In genomic region chr17:82238562-82239201, GRCh38 we compare ENCODE assay signal across 8 cellular contexts. TPM values are rescaled to one million over a fixed set of nuclear protein-coding genes. Genes with fewer than 3 reads are reported as not detected.
DNase-seq lines count a peak whose midpoint lies in the region; ATAC-seq and TF ChIP-seq lines count a peak whose summit lies in the region.

No MANE protein-coding gene starts in this region.

- H3K4me2 ChIP-seq in GM23338: no peak overlapping the region

- H3K27ac ChIP-seq in coronary artery: peak overlapping the region; percentile 41 to 86
- no peak overlapping the region for H3K27ac ChIP-seq in GM23338 (ENCODE audit: low read depth)

- H3K4me1 Mint-ChIP-seq in activated CD4-positive, alpha-beta T cell treated with anti-CD3 and anti-CD28 coated beads, Interleukin-2, amount 10 ng/mL, durations not matched to agents 24 days and 14 days: peaks cover 29% of the 10 kb centered on the region
- peaks cover 55% of the 10 kb centered on the region for H3K4me1 Mint-ChIP-seq in stimulated activated naive CD8-positive, alpha-beta T cell treated with anti-CD3 and anti-CD28 coated beads, Interleukin-15, Interleukin-2, amounts not matched to agents 100 ng/mL and 50 ng/mL, for 24 hours (ENCODE audit: low read depth)
- H3K4me1 Mint-ChIP-seq in GM23338: peaks cover 12% of the 10 kb centered on the region; the same call in 2 of the 3 replicates

- H3F3A ChIP-seq in GM23338 (replicated peaks; ENCODE audit: low read depth): peaks cover 5% of the 10 kb centered on the region; the same call in 1 of the 2 replicates

- H3K36me3 ChIP-seq in BJ (ENCODE audit: control insufficient read depth, insufficient read depth, low read length): peaks cover 60% of the 10 kb centered on the region
- peaks cover 6% of the 10 kb centered on the region for H3K36me3 ChIP-seq in mucosa of stomach (ENCODE audit: control insufficient read depth, insufficient read depth, low read length)
- H3K36me3 ChIP-seq in GM23338 (ENCODE audit: insufficient read depth): peaks cover 5% of the 10 kb centered on the region; the same call in 1 of the 2 replicates

- no peak overlapping the region for H2AFZ ChIP-seq in GM23338

- H3K27me3 ChIP-seq in BJ (ENCODE audit: control insufficient read depth, insufficient read depth, low read length): no peaks in the 10 kb centered on the region
- H3K27me3 ChIP-seq in mucosa of stomach (ENCODE audit: control insufficient read depth, insufficient read depth, low read length): no peaks in the 10 kb centered on the region
- H3K27me3 ChIP-seq in GM23338 (ENCODE audit: insufficient read depth): no peaks in the 10 kb centered on the region

- H3K79me2 ChIP-seq in GM23338 (replicated peaks; ENCODE audit: insufficient read depth): peaks cover 6% of the 10 kb centered on the region; the same call in 1 of the 2 replicates

- ATAC-seq in HG03439 (IDR thresholded peaks at IDR 0.05; ENCODE audit: unreplicated experiment) (no peak), GM23338 (no peak)

- H3K9me3 Mint-ChIP-seq in activated CD4-positive, alpha-beta T cell treated with anti-CD3 and anti-CD28 coated beads, Interleukin-2, amount 10 ng/mL, durations not matched to agents 24 days and 14 days: no peaks in the 10 kb centered on the region
- no peaks in the 10 kb centered on the region for H3K9me3 Mint-ChIP-seq in stimulated activated naive CD8-positive, alpha-beta T cell treated with anti-CD3 and anti-CD28 coated beads, Interleukin-15, Interleukin-2, amounts not matched to agents 100 ng/mL and 50 ng/mL, for 24 hours
- no peaks in the 10 kb centered on the region for H3K9me3 Mint-ChIP-seq in GM23338

- H3K9ac ChIP-seq in mucosa of stomach (ENCODE audit: low read length): peak overlapping the region; percentile 47

- in situ Hi-C loops in KBM-7 (cut with MboI; ENCODE audit: low pct_unique_long_range_greater_than_20kb, low sequenced_read_pairs): no loop called here

- peak overlapping the region; percentile 86 for H3K27ac Mint-ChIP-seq in activated CD4-positive, alpha-beta T cell treated with anti-CD3 and anti-CD28 coated beads, Interleukin-2, amount 10 ng/mL, durations not matched to agents 24 days and 14 days
- peak overlapping the region; percentile 74 for H3K27ac Mint-ChIP-seq in stimulated activated naive CD8-positive, alpha-beta T cell treated with anti-CD3 and anti-CD28 coated beads, Interleukin-15, Interleukin-2, amounts not matched to agents 100 ng/mL and 50 ng/mL, for 24 hours
- H3K27ac Mint-ChIP-seq in GM23338: no peak overlapping the region

- H3K9me2 ChIP-seq in GM23338 (ENCODE audit: insufficient read depth): no peaks in the 10 kb centered on the region

- no peaks in the 10 kb centered on the region for H3K9me3 ChIP-seq in mucosa of stomach (ENCODE audit: control insufficient read depth, low read length)

- H3K4me3 Mint-ChIP-seq in activated CD4-positive, alpha-beta T cell treated with anti-CD3 and anti-CD28 coated beads, Interleukin-2, amount 10 ng/mL, durations not matched to agents 24 days and 14 days: peak overlapping the region; percentile 76
- H3K4me3 Mint-ChIP-seq in stimulated activated naive CD8-positive, alpha-beta T cell treated with anti-CD3 and anti-CD28 coated beads, Interleukin-15, Interleukin-2, amounts not matched to agents 100 ng/mL and 50 ng/mL, for 24 hours: peak overlapping the region; percentile 69
- no peak overlapping the region for H3K4me3 Mint-ChIP-seq in GM23338

- H4K20me1 ChIP-seq in GM23338 (replicated peaks; ENCODE audit: insufficient read depth): peaks cover 11% of the 10 kb centered on the region

- POLR2A ChIA-PET in BJ (lab: Charles Lee): no interaction called here

- H3K4me1 ChIP-seq in mucosa of stomach (ENCODE audit: control insufficient read depth, insufficient read depth, low read length): peaks cover 86% of the 10 kb centered on the region
- H3K4me1 ChIP-seq in GM23338 (ENCODE audit: insufficient read depth): no peaks in the 10 kb centered on the region; the same call in 1 of the 2 replicates

- TF ChIP-seq CTCF in BJ (IDR thresholded peaks at IDR 0.05; ENCODE audit: insufficient read depth, low read depth, low read length) (no peak), coronary artery (IDR thresholded peaks at IDR 0.05) (no peak), GM23338 (conservative IDR thresholded peaks at IDR 0.05; ENCODE audit: low read depth in 2 of 2) (no peak)

- H3K27me3 Mint-ChIP-seq in activated CD4-positive, alpha-beta T cell treated with anti-CD3 and anti-CD28 coated beads, Interleukin-2, amount 10 ng/mL, durations not matched to agents 24 days and 14 days: no peaks in the 10 kb centered on the region
- H3K27me3 Mint-ChIP-seq in stimulated activated naive CD8-positive, alpha-beta T cell treated with anti-CD3 and anti-CD28 coated beads, Interleukin-15, Interleukin-2, amounts not matched to agents 100 ng/mL and 50 ng/mL, for 24 hours: no peaks in the 10 kb centered on the region
- H3K27me3 Mint-ChIP-seq in GM23338 (ENCODE audit: insufficient read depth, low read depth, poor library complexity): peaks cover 14% of the 10 kb centered on the region

- H3K36me3 Mint-ChIP-seq in activated CD4-positive, alpha-beta T cell treated with anti-CD3 and anti-CD28 coated beads, Interleukin-2, amount 10 ng/mL, durations not matched to agents 24 days and 14 days (ENCODE audit: low read depth): peaks cover 33% of the 10 kb centered on the region
- peaks cover 10% of the 10 kb centered on the region for H3K36me3 Mint-ChIP-seq in stimulated activated naive CD8-positive, alpha-beta T cell treated with anti-CD3 and anti-CD28 coated beads, Interleukin-15, Interleukin-2, amounts not matched to agents 100 ng/mL and 50 ng/mL, for 24 hours (ENCODE audit: low read depth)
- H3K36me3 Mint-ChIP-seq in GM23338 (ENCODE audit: low read depth): peaks cover 13% of the 10 kb centered on the region

- DNase-seq in BJ (ENCODE audit: low read depth) (peak; percentile 72), KBM-7 (peak; percentile 60), coronary artery (ENCODE audit: low spot score) (peak; percentile 77), GM23338 (ENCODE audit: low spot score) (no peak)
- peak; percentile 93 for DNase-seq in activated CD4-positive, alpha-beta T cell treated with anti-CD3 and anti-CD28 coated beads, Interleukin-2, amount 10 ng/mL, durations not matched to agents 24 days and 14 days

- CTCF ChIA-PET in BJ (lab: Yijun Ruan, JAX): interaction anchor here (1.8 to 7.5 kb wide), 2 partner anchors 34 to 208 kb away, joined by 7 to 52 read pairs; no protein-coding TSS in a partner anchor

- H3K4me3 ChIP-seq in BJ (ENCODE audit: low read depth, low read length) (no peak overlapping the region), coronary artery (peak overlapping the region; percentile 38), mucosa of stomach (ENCODE audit: low read length) (peak overlapping the region; percentile 33), GM23338 (no peak overlapping the region)

- intact Hi-C loops in activated CD4-positive, alpha-beta T cell treated with anti-CD3 and anti-CD28 coated beads, Interleukin-2, amount 10 ng/mL, durations not matched to agents 24 days and 14 days (cut with micrococcal nuclease): loop anchor here (5.0 to 10.0 kb wide), 3 partner anchors 34 to 216 kb away; partner anchors contain the start of genes CSNK1D, CYBC1, HEXD and NARF

TF ChIP-seq in GM23338, 12 proteins besides CTCF, POLR2A, EP300 and RAD21 (continues in another document):
- TF ChIP-seq CREB1 (CRISPR knock-in tag; IDR thresholded peaks at IDR 0.05; ENCODE audit: low read depth): no peak
- TF ChIP-seq ETS1 (IDR thresholded peaks at IDR 0.05): no peak
- TF ChIP-seq POLR2AphosphoS5 (IDR thresholded peaks at IDR 0.05; ENCODE audit: low read depth): no peak
- TF ChIP-seq EZH2 (IDR thresholded peaks at IDR 0.05; ENCODE audit: low read depth, unreplicated experiment): no peak
- no peak for TF ChIP-seq JUNB (IDR thresholded peaks at IDR 0.05; ENCODE audit: unreplicated experiment)
- TF ChIP-seq EZH2phosphoT487 (IDR thresholded peaks at IDR 0.05; ENCODE audit: unreplicated experiment): no peak
- no peak for TF ChIP-seq STAT1 (IDR thresholded peaks at IDR 0.05; ENCODE audit: unreplicated experiment)

RNA-seq across cellular contexts. Expression of gene SLC16A3, which starts 9.8 kb away (rescaled TPM):
- polyA plus RNA-seq in BJ (2011; rRNA removed) (152 and 338 TPM in 2 replicates), GM23338 (2016; fragmentation: Nextera tagmentation; extraction: Ambion mirVana) (2.9 and 3.5 TPM in 2 replicates)
- polyA minus RNA-seq in BJ (2011; rRNA and poly(A)+ RNA removed): 101 and 154 TPM in 2 replicates
- total RNA-seq in activated CD4-positive, alpha-beta T cell treated with anti-CD3 and anti-CD28 coated beads, Interleukin-2, amount 10 ng/mL, durations not matched to agents 24 days and 14 days: 162 and 171 TPM in 2 replicates
- total RNA-seq in GM23338 (2014; rRNA removed; shearing (Covaris generic)): 10.6 and 14.4 TPM in 2 replicates

RNA-seq across cellular contexts. Expression of gene CCDC57, which starts 26.0 kb away (rescaled TPM):
- polyA plus RNA-seq in BJ (2011; rRNA removed): 11.6 and 15.4 TPM in 2 replicates
- 7.9 and 11.7 TPM in 2 replicates for polyA minus RNA-seq in BJ (2011; rRNA and poly(A)+ RNA removed)
- 56.0 and 58.4 TPM in 2 replicates for total RNA-seq in activated CD4-positive, alpha-beta T cell treated with anti-CD3 and anti-CD28 coated beads, Interleukin-2, amount 10 ng/mL, durations not matched to agents 24 days and 14 days
- total RNA-seq in GM23338 (2014; rRNA removed; shearing (Covaris generic)): 6.7 and 16.3 TPM in 2 replicates
- 6.4 and 7.0 TPM in 2 replicates for polyA plus RNA-seq in GM23338 (2016; fragmentation: Nextera tagmentation; extraction: Ambion mirVana)

RNA-seq across cellular contexts. Expression of gene CSNK1D, which starts 34.8 kb away (rescaled TPM):
- polyA plus RNA-seq in BJ (2011; rRNA removed): 57.6 and 118 TPM in 2 replicates
- 68.4 and 76.6 TPM in 2 replicates for polyA minus RNA-seq in BJ (2011; rRNA and poly(A)+ RNA removed)
- total RNA-seq in activated CD4-positive, alpha-beta T cell treated with anti-CD3 and anti-CD28 coated beads, Interleukin-2, amount 10 ng/mL, durations not matched to agents 24 days and 14 days: 137 and 146 TPM in 2 replicates
- 48.4 and 66.4 TPM in 2 replicates for total RNA-seq in GM23338 (2014; rRNA removed; shearing (Covaris generic))
- polyA plus RNA-seq in GM23338 (2016; fragmentation: Nextera tagmentation; extraction: Ambion mirVana): 43.5 and 55.3 TPM in 2 replicates

Comparison
In these comparisons a context has a peak if more than half of its experiments do, and no peak if none do; other contexts are left out.
1. H3K4me3 ChIP-seq: peak in coronary artery (single experiment) and mucosa of stomach (single experiment); none in BJ (single experiment) and GM23338 (single experiment).
2. RNA of gene SLC16A3, which starts 9.8 kb away (total RNA-seq): 162 to 171 TPM in activated CD4-positive, alpha-beta T cell treated with anti-CD3 and anti-CD28 coated beads, Interleukin-2, amount 10 ng/mL, durations not matched to agents 24 days and 14 days; 10.6 to 14.4 TPM in GM23338; every median in the first group is over 10 times any median in the second.